ENCODE assay signal across 1 cellular context in genomic region chr16:72561-73537, GRCh38.
TF ChIP-seq lines count a peak whose summit lies in the region.

TSS of gene RHBDF1 (minus strand) at chr16:72631. CDS start at chr16:65015, 7,616 bp downstream.

TF ChIP-seq in K562, 482 proteins besides CTCF, POLR2A, EP300 and RAD21 (continued from another document and continues in another):
- TF ChIP-seq ARID4B (CRISPR knock-in tag; IDR thresholded peaks at IDR 0.05), result no peak
- TF ChIP-seq, protein P1, sequence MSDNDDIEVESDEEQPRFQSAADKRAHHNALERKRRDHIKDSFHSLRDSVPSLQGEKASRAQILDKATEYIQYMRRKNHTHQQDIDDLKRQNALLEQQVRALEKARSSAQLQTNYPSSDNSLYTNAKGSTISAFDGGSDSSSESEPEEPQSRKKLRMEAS (CRISPR knock-in tag; IDR thresholded peaks at IDR 0.05), result peak; percentile 55; the same call in 1 of the 2 replicates
- TF ChIP-seq RB1 (IDR thresholded peaks at IDR 0.05; ENCODE audit: low read depth), result peak; percentile 92
- TF ChIP-seq FOXA3 (CRISPR knock-in tag; conservative IDR thresholded peaks at IDR 0.05 in 1 of 2, IDR thresholded peaks at IDR 0.05 in 1 of 2), result no peak
- 0 out of 2 replicates have a peak, but pooled peaks have one; percentile 33 for TF ChIP-seq MTA1 (IDR thresholded peaks at IDR 0.05; ENCODE audit: borderline replicate concordance)
- peak; percentile 60; the same call in 1 of the 2 replicates for TF ChIP-seq ZBTB7A (IDR thresholded peaks at IDR 0.05; ENCODE audit: borderline replicate concordance, control insufficient read depth, low read depth, low read length)
- TF ChIP-seq, protein P2, sequence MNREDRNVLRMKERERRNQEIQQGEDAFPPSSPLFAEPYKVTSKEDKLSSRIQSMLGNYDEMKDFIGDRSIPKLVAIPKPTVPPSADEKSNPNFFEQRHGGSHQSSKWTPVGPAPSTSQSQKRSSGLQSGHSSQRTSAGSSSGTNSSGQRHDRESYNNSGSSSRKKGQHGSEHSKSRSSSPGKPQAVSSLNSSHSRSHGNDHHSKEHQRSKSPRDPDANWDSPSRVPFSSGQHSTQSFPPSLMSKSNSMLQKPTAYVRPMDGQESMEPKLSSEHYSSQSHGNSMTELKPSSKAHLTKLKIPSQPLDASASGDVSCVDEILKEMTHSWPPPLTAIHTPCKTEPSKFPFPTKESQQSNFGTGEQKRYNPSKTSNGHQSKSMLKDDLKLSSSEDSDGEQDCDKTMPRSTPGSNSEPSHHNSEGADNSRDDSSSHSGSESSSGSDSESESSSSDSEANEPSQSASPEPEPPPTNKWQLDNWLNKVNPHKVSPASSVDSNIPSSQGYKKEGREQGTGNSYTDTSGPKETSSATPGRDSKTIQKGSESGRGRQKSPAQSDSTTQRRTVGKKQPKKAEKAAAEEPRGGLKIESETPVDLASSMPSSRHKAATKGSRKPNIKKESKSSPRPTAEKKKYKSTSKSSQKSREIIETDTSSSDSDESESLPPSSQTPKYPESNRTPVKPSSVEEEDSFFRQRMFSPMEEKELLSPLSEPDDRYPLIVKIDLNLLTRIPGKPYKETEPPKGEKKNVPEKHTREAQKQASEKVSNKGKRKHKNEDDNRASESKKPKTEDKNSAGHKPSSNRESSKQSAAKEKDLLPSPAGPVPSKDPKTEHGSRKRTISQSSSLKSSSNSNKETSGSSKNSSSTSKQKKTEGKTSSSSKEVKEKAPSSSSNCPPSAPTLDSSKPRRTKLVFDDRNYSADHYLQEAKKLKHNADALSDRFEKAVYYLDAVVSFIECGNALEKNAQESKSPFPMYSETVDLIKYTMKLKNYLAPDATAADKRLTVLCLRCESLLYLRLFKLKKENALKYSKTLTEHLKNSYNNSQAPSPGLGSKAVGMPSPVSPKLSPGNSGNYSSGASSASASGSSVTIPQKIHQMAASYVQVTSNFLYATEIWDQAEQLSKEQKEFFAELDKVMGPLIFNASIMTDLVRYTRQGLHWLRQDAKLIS (CRISPR knock-in tag; IDR thresholded peaks at IDR 0.05), result no peak
- peak; percentile 100 for TF ChIP-seq TEAD1 (CRISPR knock-in tag; IDR thresholded peaks at IDR 0.05)
- peak; percentile 86 for TF ChIP-seq CCNT2 (IDR thresholded peaks at IDR 0.05; ENCODE audit: borderline replicate concordance, extremely low read depth, insufficient read length, low read depth, low read length)
- 0 out of 2 replicates have a peak, but pooled peaks have one; percentile 36 for TF ChIP-seq TARDBP (IDR thresholded peaks at IDR 0.05)
- TF ChIP-seq TEAD2 (tag; IDR thresholded peaks at IDR 0.05), result peak; percentile 92
- TF ChIP-seq RBM39 (optimal IDR thresholded peaks at IDR 0.05; ENCODE audit: low read depth, low read length), result no peak
- TF ChIP-seq HDAC2 (IDR thresholded peaks at IDR 0.05), result peak; percentile 83
- no peak for TF ChIP-seq ZNF184 (CRISPR knock-in tag; IDR thresholded peaks at IDR 0.05)
- TF ChIP-seq, protein P3, sequence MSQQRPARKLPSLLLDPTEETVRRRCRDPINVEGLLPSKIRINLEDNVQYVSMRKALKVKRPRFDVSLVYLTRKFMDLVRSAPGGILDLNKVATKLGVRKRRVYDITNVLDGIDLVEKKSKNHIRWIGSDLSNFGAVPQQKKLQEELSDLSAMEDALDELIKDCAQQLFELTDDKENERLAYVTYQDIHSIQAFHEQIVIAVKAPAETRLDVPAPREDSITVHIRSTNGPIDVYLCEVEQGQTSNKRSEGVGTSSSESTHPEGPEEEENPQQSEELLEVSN (IDR thresholded peaks at IDR 0.05; ENCODE audit: borderline replicate concordance in 1 of 2, extremely low read depth in 1 of 2, insufficient read depth in 1 of 2, insufficient read length in 1 of 2, low read depth in 1 of 2, low read length in 1 of 2, poor library complexity in 1 of 2, severe bottlenecking in 1 of 2), result peak in 1 of 2 experiments; percentile 43
- no peak for TF ChIP-seq RBM14 (IDR thresholded peaks at IDR 0.05; ENCODE audit: borderline replicate concordance, insufficient read depth, low read depth, low read length)
- TF ChIP-seq HMGXB4 (CRISPR knock-in tag; IDR thresholded peaks at IDR 0.05), result no peak
- TF ChIP-seq L3MBTL2 (IDR thresholded peaks at IDR 0.05), result 0 out of 2 replicates have a peak, but pooled peaks have one; percentile 16
- TF ChIP-seq SIN3A (IDR thresholded peaks at IDR 0.05; ENCODE audit: borderline replicate concordance in 2 of 2, control insufficient read depth in 1 of 2, low read depth in 2 of 2, low read length in 2 of 2), result no peak
- TF ChIP-seq CREBBP (IDR thresholded peaks at IDR 0.05; ENCODE audit: low read depth, low read length), result no peak
- TF ChIP-seq DACH1 (IDR thresholded peaks at IDR 0.05; ENCODE audit: partially characterized antibody), result peak; percentile 58
- TF ChIP-seq ZNF583 (CRISPR knock-in tag; IDR thresholded peaks at IDR 0.05), result 0 out of 2 replicates have a peak, but pooled peaks have one; percentile 42
- TF ChIP-seq BCOR (IDR thresholded peaks at IDR 0.05), result peak; percentile 96
- 0 out of 2 replicates have a peak, but pooled peaks have one; percentile 27 for TF ChIP-seq SIN3B (IDR thresholded peaks at IDR 0.05; ENCODE audit: low read depth)
- TF ChIP-seq JUN (IDR thresholded peaks at IDR 0.05; ENCODE audit: borderline replicate concordance, low read depth, low read length), result peak; percentile 89
- TF ChIP-seq JUN (CRISPR knock-in tag; IDR thresholded peaks at IDR 0.05; ENCODE audit: borderline replicate concordance), result 0 out of 2 replicates have a peak, but pooled peaks have one; percentile 63
- TF ChIP-seq, protein P4, sequence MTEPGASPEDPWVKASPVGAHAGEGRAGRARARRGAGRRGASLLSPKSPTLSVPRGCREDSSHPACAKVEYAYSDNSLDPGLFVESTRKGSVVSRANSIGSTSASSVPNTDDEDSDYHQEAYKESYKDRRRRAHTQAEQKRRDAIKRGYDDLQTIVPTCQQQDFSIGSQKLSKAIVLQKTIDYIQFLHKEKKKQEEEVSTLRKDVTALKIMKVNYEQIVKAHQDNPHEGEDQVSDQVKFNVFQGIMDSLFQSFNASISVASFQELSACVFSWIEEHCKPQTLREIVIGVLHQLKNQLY (CRISPR knock-in tag; conservative IDR thresholded peaks at IDR 0.05), result no peak
- 0 out of 2 replicates have a peak, but pooled peaks have one; percentile 7 for TF ChIP-seq NFE2 (IDR thresholded peaks at IDR 0.05; ENCODE audit: low read depth)
- TF ChIP-seq ESRRB (CRISPR knock-in tag; IDR thresholded peaks at IDR 0.05; ENCODE audit: borderline replicate concordance), result no peak
- peak; percentile 77; the same call in 1 of the 2 replicates for TF ChIP-seq GATAD2B (IDR thresholded peaks at IDR 0.05; ENCODE audit: borderline replicate concordance)
- TF ChIP-seq MTA3 (IDR thresholded peaks at IDR 0.05; ENCODE audit: borderline replicate concordance), result peak; percentile 75
- TF ChIP-seq MCM7 (IDR thresholded peaks at IDR 0.05), result no peak
- TF ChIP-seq ZBTB17 (CRISPR knock-in tag; IDR thresholded peaks at IDR 0.05), result no peak
- peak; percentile 26 for TF ChIP-seq PHF20 (IDR thresholded peaks at IDR 0.05; ENCODE audit: partially characterized antibody)
- TF ChIP-seq CBX1 (IDR thresholded peaks at IDR 0.05; ENCODE audit: low read depth), result peak; percentile 87
- TF ChIP-seq RNF2 (IDR thresholded peaks at IDR 0.05), result no peak
- TF ChIP-seq KLF6 (CRISPR knock-in tag; IDR thresholded peaks at IDR 0.05; ENCODE audit: borderline replicate concordance), result no peak
- 0 out of 2 replicates have a peak, but pooled peaks have one; percentile 1 for TF ChIP-seq MYC (IDR thresholded peaks at IDR 0.05; ENCODE audit: low read depth, low read length)
- no peak for TF ChIP-seq MYC (CRISPR knock-in tag; IDR thresholded peaks at IDR 0.05; ENCODE audit: borderline replicate concordance, low read depth)
- no peak for TF ChIP-seq U2AF2 (optimal IDR thresholded peaks at IDR 0.05; ENCODE audit: low read depth, low read length)
- TF ChIP-seq, protein P5, sequence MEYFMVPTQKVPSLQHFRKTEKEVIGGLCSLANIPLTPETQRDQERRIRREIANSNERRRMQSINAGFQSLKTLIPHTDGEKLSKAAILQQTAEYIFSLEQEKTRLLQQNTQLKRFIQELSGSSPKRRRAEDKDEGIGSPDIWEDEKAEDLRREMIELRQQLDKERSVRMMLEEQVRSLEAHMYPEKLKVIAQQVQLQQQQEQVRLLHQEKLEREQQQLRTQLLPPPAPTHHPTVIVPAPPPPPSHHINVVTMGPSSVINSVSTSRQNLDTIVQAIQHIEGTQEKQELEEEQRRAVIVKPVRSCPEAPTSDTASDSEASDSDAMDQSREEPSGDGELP (CRISPR knock-in tag; IDR thresholded peaks at IDR 0.05; ENCODE audit: borderline replicate concordance), result 0 out of 2 replicates have a peak, but pooled peaks have one; percentile 45
- peak; percentile 68 to 74; a peak in 1 of 4 replicates for TF ChIP-seq HDAC1 (IDR thresholded peaks at IDR 0.05)
- TF ChIP-seq GTF3C2 (IDR thresholded peaks at IDR 0.05; ENCODE audit: borderline replicate concordance, extremely low read depth, insufficient read length), result peak; percentile 87
- TF ChIP-seq TRIM28 (IDR thresholded peaks at IDR 0.05), result no peak
- no peak for TF ChIP-seq TCFL5 (CRISPR knock-in tag; conservative IDR thresholded peaks at IDR 0.05)
- TF ChIP-seq ZZZ3 (IDR thresholded peaks at IDR 0.05), result no peak
- TF ChIP-seq E2F3 (CRISPR knock-in tag; IDR thresholded peaks at IDR 0.05), result peak; percentile 19; the same call in 1 of the 2 replicates
- TF ChIP-seq XRCC3 (IDR thresholded peaks at IDR 0.05), result no peak
- TF ChIP-seq KLF1 (tag; IDR thresholded peaks at IDR 0.05), result 0 out of 2 replicates have a peak, but pooled peaks have one; percentile 54
- TF ChIP-seq ELF1 (tag; IDR thresholded peaks at IDR 0.05), result 0 out of 2 replicates have a peak, but pooled peaks have one; percentile 29
- TF ChIP-seq, protein P6, sequence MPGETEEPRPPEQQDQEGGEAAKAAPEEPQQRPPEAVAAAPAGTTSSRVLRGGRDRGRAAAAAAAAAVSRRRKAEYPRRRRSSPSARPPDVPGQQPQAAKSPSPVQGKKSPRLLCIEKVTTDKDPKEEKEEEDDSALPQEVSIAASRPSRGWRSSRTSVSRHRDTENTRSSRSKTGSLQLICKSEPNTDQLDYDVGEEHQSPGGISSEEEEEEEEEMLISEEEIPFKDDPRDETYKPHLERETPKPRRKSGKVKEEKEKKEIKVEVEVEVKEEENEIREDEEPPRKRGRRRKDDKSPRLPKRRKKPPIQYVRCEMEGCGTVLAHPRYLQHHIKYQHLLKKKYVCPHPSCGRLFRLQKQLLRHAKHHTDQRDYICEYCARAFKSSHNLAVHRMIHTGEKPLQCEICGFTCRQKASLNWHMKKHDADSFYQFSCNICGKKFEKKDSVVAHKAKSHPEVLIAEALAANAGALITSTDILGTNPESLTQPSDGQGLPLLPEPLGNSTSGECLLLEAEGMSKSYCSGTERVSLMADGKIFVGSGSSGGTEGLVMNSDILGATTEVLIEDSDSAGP (CRISPR knock-in tag; IDR thresholded peaks at IDR 0.05), result no peak
- TF ChIP-seq FOSL1 (tag; conservative IDR thresholded peaks at IDR 0.05), result peak; percentile 98
